ENCODE assay signal across 17 cellular contexts in the genomic region with DNA sequence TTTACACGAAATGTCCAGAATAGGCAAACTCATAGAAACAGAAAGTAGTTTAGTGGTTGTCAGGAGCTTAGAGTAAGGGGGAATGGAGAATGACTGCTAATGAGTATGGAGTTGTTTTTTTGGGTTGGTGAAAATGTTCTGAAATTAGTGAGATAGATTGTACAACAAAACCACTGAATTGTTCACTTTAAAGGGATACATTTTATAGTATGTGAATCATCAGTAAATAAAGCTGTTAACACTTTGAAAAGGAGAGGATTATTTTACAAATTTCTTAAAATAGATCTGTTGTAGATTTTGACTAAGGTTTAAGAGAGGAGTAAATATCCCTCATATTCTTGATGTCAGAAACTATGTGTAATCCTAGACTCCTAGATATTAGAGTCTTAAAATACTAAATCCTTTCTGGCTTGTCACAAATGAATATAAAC.
DNase-seq lines count a peak whose midpoint lies in the region; ATAC-seq, FAIRE-seq and TF ChIP-seq lines count a peak whose summit lies in the region.
"Had no signal": no experiment of that assay in that cellular context is flagged by ENCODE, and none has a peak within 500 bp of the region (broad histone marks: within the 10 kb centered on the region; RNA-seq: fewer than 3 reads in every experiment).

No MANE protein-coding gene starts in this region.

- H3K4me3 ChIP-seq in HepG2 (replicated peaks in 1 of 3; ENCODE audit: insufficient read depth in 1 of 3, low read depth in 2 of 3, low read length in 3 of 3), result no peak overlapping the region
- H3K4me3 ChIP-seq in mesenchymal stem cell (ENCODE audit: insufficient read depth in 1 of 2, low read depth in 1 of 2, low read length in 2 of 2), result no peak overlapping the region
- H3K4me3 ChIP-seq: BLaER1, cardiac muscle cell had no signal

- intact Hi-C loops in HepG2 (cut with micrococcal nuclease; ENCODE audit: unreplicated experiment), result no loop called here
- intact Hi-C loops in head of caudate nucleus (cut with DNase I), result no loop called here

- no TSS peak for BruUV-seq in HepG2 (replicated peaks; lab: Mats Ljungman, UMichigan)

- H3K79me2 ChIP-seq in HepG2 (ENCODE audit: insufficient read depth, low read length), result peaks cover under 1% of the 10 kb centered on the region

- ATAC-seq in GM18498 (IDR thresholded peaks at IDR 0.05; ENCODE audit: unreplicated experiment) (peak; percentile 66), GM21619 (IDR thresholded peaks at IDR 0.05; ENCODE audit: unreplicated experiment) (peak; percentile 57), HG03432 (IDR thresholded peaks at IDR 0.05; ENCODE audit: unreplicated experiment) (peak; percentile 77), HepG2 (no peak)
- ATAC-seq: left cardiac atrium; stimulated activated naive B cell treated with anti-CD40 and anti-IgM and Interleukin-4, amounts not matched to agents 10 μg/mL and 1 μg/mL and 100 μg/mL, for 72 hours had no signal

- TF ChIP-seq CTCF in HepG2 (CRISPR knock-in tag; IDR thresholded peaks at IDR 0.05), result no peak

- no peak overlapping the region for H2BK5ac ChIP-seq in mesenchymal stem cell (ENCODE audit: low read depth, low read length, poor library complexity, severe bottlenecking)

- no peak overlapping the region for H3K27ac ChIP-seq in HepG2 (ENCODE audit: extremely low read length, insufficient read depth, low read length)
- no peak overlapping the region for H3K27ac ChIP-seq in mesenchymal stem cell (ENCODE audit: low read length, poor library complexity, severe bottlenecking)
- H3K27ac ChIP-seq: BLaER1, cardiac muscle cell had no signal

- 0 out of 5 replicates have a peak, but pooled peaks cover 0 to 2% of the 10 kb centered on the region in 2 experiments for H3K36me3 ChIP-seq in HepG2 (replicated peaks in 1 of 2; ENCODE audit: control insufficient read depth in 1 of 2, insufficient read depth in 2 of 2, low read length in 2 of 2)
- H3K36me3 ChIP-seq in mesenchymal stem cell (ENCODE audit: control insufficient read depth in 1 of 2, insufficient read depth in 2 of 2, low read depth in 1 of 2, low read length in 2 of 2), result no peaks in the 10 kb centered on the region
- H3K36me3 ChIP-seq: cardiac muscle cell had no signal

- no peak overlapping the region for H3K18ac ChIP-seq in mesenchymal stem cell (ENCODE audit: low read depth in 1 of 2, low read length in 2 of 2)

- no peak overlapping the region for H2BK15ac ChIP-seq in mesenchymal stem cell (ENCODE audit: low read depth, poor library complexity, severe bottlenecking)

- H3K23ac ChIP-seq in mesenchymal stem cell (ENCODE audit: low read length in 2 of 2), result no peak overlapping the region

- H3K4me1 ChIP-seq in HepG2 (ENCODE audit: insufficient read depth, low read length), result no peaks in the 10 kb centered on the region
- H3K4me1 ChIP-seq in mesenchymal stem cell (ENCODE audit: control insufficient read depth, insufficient read depth, low read depth, low read length), result no peaks in the 10 kb centered on the region
- H3K4me1 ChIP-seq: BLaER1 had no signal

- no peak overlapping the region for H4K91ac ChIP-seq in mesenchymal stem cell (ENCODE audit: low read length)

- peaks cover 14% of the 10 kb centered on the region for H3K79me1 ChIP-seq in mesenchymal stem cell (replicated peaks; ENCODE audit: low read length, poor library complexity, severe bottlenecking)

- H2BK12ac ChIP-seq in mesenchymal stem cell (ENCODE audit: low read length in 2 of 2), result no peak overlapping the region

- TF ChIP-seq RAD21 in HepG2 (CRISPR knock-in tag; IDR thresholded peaks at IDR 0.05), result no peak

- 97% methylated on average over 1 of the region's 1 CpG for WGBS in HepG2 (ENCODE audit: low lambda C conversion rate)
- 100% methylated on average over 1 of the region's 1 CpG for WGBS in mesenchymal stem cell

- TF ChIP-seq POLR2A in HepG2 (IDR thresholded peaks at IDR 0.05; ENCODE audit: insufficient read depth in 1 of 2, low read depth in 2 of 2, low read length in 2 of 2), result no peak

- H2AFZ ChIP-seq in HepG2 (ENCODE audit: low read length), result no peak overlapping the region
- H2AFZ ChIP-seq in mesenchymal stem cell (ENCODE audit: low read depth, low read length), result no peak overlapping the region

- H3K4ac ChIP-seq in mesenchymal stem cell (ENCODE audit: low read depth in 1 of 2, low read length in 2 of 2), result no peak overlapping the region

- no peak for TF ChIP-seq EP300 in HepG2 (IDR thresholded peaks at IDR 0.05; ENCODE audit: low read depth in 2 of 2, low read length in 2 of 2)
- no peak for TF ChIP-seq EP300 in HepG2 (CRISPR knock-in tag; IDR thresholded peaks at IDR 0.05; ENCODE audit: borderline replicate concordance)

- no peaks in the 10 kb centered on the region for H4K20me1 ChIP-seq in HepG2 (ENCODE audit: insufficient read depth, low read length)

- DNase-seq in fibroblast of peridontal ligament (ENCODE audit: extremely low read depth) (peak; percentile 23), HepG2 (ENCODE audit: low spot score) (no peak), head of caudate nucleus (no peak), mesenchymal stem cell (no peak), hepatic stellate cell (ENCODE audit: low spot score) (no peak)
- DNase-seq: activated CD4-positive, CD25-positive, alpha-beta regulatory T cell treated with anti-CD3 and anti-CD28 coated beads, Interleukin-2, amount 50 U/mL, for 72 hours; endodermal cell; left cardiac atrium; naive B cell; NCI-H226; stimulated activated CD4-positive, alpha-beta T cell treated with anti-CD3 and anti-CD28 coated beads, Interleukin-4, amount 100 ng/mL, for 24 hours; stimulated activated naive B cell treated with anti-CD40 and anti-IgM and Interleukin-4, amounts not matched to agents 10 μg/mL and 1 μg/mL and 100 μg/mL, for 72 hours had no signal

- no peak for FAIRE-seq in HepG2 (lab: Jason Lieb, UNC)

- no peak overlapping the region for H2AK5ac ChIP-seq in mesenchymal stem cell (ENCODE audit: low read length, severe bottlenecking)

- no peak overlapping the region for H3K9ac ChIP-seq in HepG2 (ENCODE audit: insufficient read depth, low read depth, low read length)
- H3K9ac ChIP-seq in mesenchymal stem cell (ENCODE audit: low read length), result no peak overlapping the region
- H3K9ac ChIP-seq: BLaER1 had no signal

- no peak overlapping the region for H3K14ac ChIP-seq in mesenchymal stem cell (ENCODE audit: low read length in 2 of 2)

- H2BK120ac ChIP-seq in mesenchymal stem cell (ENCODE audit: low read depth, low read length), result no peak overlapping the region

- H3K4me2 ChIP-seq in HepG2 (ENCODE audit: low read depth, low read length) (no peak overlapping the region), mesenchymal stem cell (ENCODE audit: low read length, poor library complexity, severe bottlenecking) (no peak overlapping the region)
- H3K4me2 ChIP-seq: BLaER1 had no signal

- H3K9me3 ChIP-seq in HepG2 (ENCODE audit: low read length), result no peaks in the 10 kb centered on the region
- no peaks in the 10 kb centered on the region for H3K9me3 ChIP-seq in mesenchymal stem cell (ENCODE audit: control insufficient read depth, low read length)

- in situ Hi-C loops in HepG2 (cut with HindIII; ENCODE audit: extremely low pct_ligation_motif_present, low pct_unique_long_range_greater_than_20kb), result loop anchor here (10.0 kb wide), 1 partner anchor 451 kb away; no protein-coding TSS in a partner anchor

- no peaks in the 10 kb centered on the region for H3K27me3 ChIP-seq in HepG2 (ENCODE audit: control insufficient read depth in 1 of 2, insufficient read depth in 2 of 2, low read length in 2 of 2)
- H3K27me3 ChIP-seq in mesenchymal stem cell (ENCODE audit: control insufficient read depth in 1 of 2, insufficient read depth in 1 of 2, low read length in 2 of 2), result no peaks in the 10 kb centered on the region
- H3K27me3 ChIP-seq: BLaER1, cardiac muscle cell had no signal

- POLR2A ChIA-PET in HepG2 (lab: Yijun Ruan, JAX), result no interaction called here

- CTCF ChIA-PET in HepG2 (lab: Yijun Ruan, JAX; ENCODE audit: low intra/inter-chr PET ratio, low total read pairs), result no interaction called here

- no peak overlapping the region for H4K8ac ChIP-seq in mesenchymal stem cell (ENCODE audit: low read length)

TF ChIP-seq in HepG2, 621 proteins besides CTCF, POLR2A, EP300 and RAD21 (continues in another document):
- TF ChIP-seq KMT2B (CRISPR knock-in tag; IDR thresholded peaks at IDR 0.05) (no peak), HMG20B (CRISPR knock-in tag; conservative IDR thresholded peaks at IDR 0.05) (no peak), NBN (conservative IDR thresholded peaks at IDR 0.05) (no peak), HCFC1 (IDR thresholded peaks at IDR 0.05; ENCODE audit: low read depth, low read length) (no peak)
- TF ChIP-seq, protein P1, sequence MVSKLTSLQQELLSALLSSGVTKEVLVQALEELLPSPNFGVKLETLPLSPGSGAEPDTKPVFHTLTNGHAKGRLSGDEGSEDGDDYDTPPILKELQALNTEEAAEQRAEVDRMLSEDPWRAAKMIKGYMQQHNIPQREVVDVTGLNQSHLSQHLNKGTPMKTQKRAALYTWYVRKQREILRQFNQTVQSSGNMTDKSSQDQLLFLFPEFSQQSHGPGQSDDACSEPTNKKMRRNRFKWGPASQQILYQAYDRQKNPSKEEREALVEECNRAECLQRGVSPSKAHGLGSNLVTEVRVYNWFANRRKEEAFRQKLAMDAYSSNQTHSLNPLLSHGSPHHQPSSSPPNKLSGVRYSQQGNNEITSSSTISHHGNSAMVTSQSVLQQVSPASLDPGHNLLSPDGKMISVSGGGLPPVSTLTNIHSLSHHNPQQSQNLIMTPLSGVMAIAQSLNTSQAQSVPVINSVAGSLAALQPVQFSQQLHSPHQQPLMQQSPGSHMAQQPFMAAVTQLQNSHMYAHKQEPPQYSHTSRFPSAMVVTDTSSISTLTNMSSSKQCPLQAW (CRISPR knock-in tag; IDR thresholded peaks at IDR 0.05), result no peak
- TF ChIP-seq, protein P2, sequence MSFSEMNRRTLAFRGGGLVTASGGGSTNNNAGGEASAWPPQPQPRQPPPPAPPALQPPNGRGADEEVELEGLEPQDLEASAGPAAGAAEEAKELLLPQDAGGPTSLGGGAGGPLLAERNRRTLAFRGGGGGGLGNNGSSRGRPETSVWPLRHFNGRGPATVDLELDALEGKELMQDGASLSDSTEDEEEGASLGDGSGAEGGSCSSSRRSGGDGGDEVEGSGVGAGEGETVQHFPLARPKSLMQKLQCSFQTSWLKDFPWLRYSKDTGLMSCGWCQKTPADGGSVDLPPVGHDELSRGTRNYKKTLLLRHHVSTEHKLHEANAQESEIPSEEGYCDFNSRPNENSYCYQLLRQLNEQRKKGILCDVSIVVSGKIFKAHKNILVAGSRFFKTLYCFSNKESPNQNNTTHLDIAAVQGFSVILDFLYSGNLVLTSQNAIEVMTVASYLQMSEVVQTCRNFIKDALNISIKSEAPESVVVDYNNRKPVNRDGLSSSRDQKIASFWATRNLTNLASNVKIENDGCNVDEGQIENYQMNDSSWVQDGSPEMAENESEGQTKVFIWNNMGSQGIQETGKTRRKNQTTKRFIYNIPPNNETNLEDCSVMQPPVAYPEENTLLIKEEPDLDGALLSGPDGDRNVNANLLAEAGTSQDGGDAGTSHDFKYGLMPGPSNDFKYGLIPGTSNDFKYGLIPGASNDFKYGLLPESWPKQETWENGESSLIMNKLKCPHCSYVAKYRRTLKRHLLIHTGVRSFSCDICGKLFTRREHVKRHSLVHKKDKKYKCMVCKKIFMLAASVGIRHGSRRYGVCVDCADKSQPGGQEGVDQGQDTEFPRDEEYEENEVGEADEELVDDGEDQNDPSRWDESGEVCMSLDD (CRISPR knock-in tag; IDR thresholded peaks at IDR 0.05; ENCODE audit: borderline replicate concordance), result no peak
